ENCODE assay signal across 8 cellular contexts in genomic region chr11:66438504-66439466, GRCh38. TPM values are rescaled to one million over a fixed set of nuclear protein-coding genes. Genes with fewer than 3 reads are reported as not detected.
DNase-seq lines count a peak whose midpoint lies in the region; ATAC-seq and TF ChIP-seq lines count a peak whose summit lies in the region.

Gene MRPL11, minus strand, starts transcription at chr11:66438848. Its CDS starts 94 bp downstream, at chr11:66438754.

- peak within 1 kb of the TSS; percentile 41 for H3K27ac ChIP-seq in duodenal mucosa (ENCODE audit: low read depth, low read length)

- no peak for TF ChIP-seq POLR2A in lower leg skin (IDR thresholded peaks at IDR 0.05)

- WGBS in lower leg skin, 2 donors, result 9% methylated on average over 45 of the region's 45 CpGs

- H3K27me3 ChIP-seq in duodenal mucosa (ENCODE audit: control insufficient read depth in 1 of 2, insufficient read depth in 2 of 2, low read length in 2 of 2), result no peaks in the 10 kb centered on the region

- no peak for TF ChIP-seq CTCF in lower leg skin (IDR thresholded peaks at IDR 0.05)

- intact Hi-C loops in lower leg skin (cut with DNase I; ENCODE audit: low total_unique reads), result no loop called here

- peak; percentile 86 for ATAC-seq in GM19372 (IDR thresholded peaks at IDR 0.05; ENCODE audit: low read depth, unreplicated experiment)
- ATAC-seq in HG03565 (IDR thresholded peaks at IDR 0.05; ENCODE audit: unreplicated experiment), result peak; percentile 84

- peaks cover 7% of the 10 kb centered on the region in 2 donors for H3K4me1 ChIP-seq in duodenal mucosa (ENCODE audit: control insufficient read depth in 1 of 2, insufficient read depth in 2 of 2, low read length in 2 of 2)

- peaks cover 9% of the 10 kb centered on the region in 2 donors for H3K9me3 ChIP-seq in duodenal mucosa (ENCODE audit: control insufficient read depth in 1 of 2, low read length in 2 of 2)

- H3K4me3 ChIP-seq in duodenal mucosa (ENCODE audit: low read depth in 1 of 2, low read length in 2 of 2) (peak within 1 kb of the TSS; percentile 75 to 89), lower leg skin (ENCODE audit: low read depth, poor library complexity, severe bottlenecking) (peak within 1 kb of the TSS; percentile 76)

- peak within 1 kb of the TSS; percentile 44 to 68 for H3K9ac ChIP-seq in duodenal mucosa (ENCODE audit: low read depth in 1 of 2, low read length in 2 of 2)

- DNase-seq in CD1c-positive myeloid dendritic cell (ENCODE audit: extremely low spot score) (peak; percentile 91), NCI-H774 (lab: John Stamatoyannopoulos, UW) (peak; percentile 95), lower leg skin (ENCODE audit: low spot score in 2 of 2) (peak; percentile 85 to 94)
- peak; percentile 91 to 93 for DNase-seq in activated CD4-positive, alpha-beta T cell treated with anti-CD3 and anti-CD28 coated beads, Interleukin-2, amount 50 U/mL, for 48 hours
- DNase-seq in stimulated activated CD4-positive, alpha-beta T cell treated with anti-CD3 and anti-CD28 coated beads, TNF-alpha, amount 100 ng/mL, for 1 hour (ENCODE audit: low read depth in 3 of 3, low spot score in 1 of 3), result peak; percentile 69 to 84 (median 72)

- peaks cover 7 to 18% of the 10 kb centered on the region in 2 donors for H3K36me3 ChIP-seq in duodenal mucosa (ENCODE audit: control insufficient read depth in 1 of 2, insufficient read depth in 2 of 2, low read length in 2 of 2)

RNA-seq across cellular contexts. Expression of gene MRPL11, which starts in this region (rescaled TPM):
- 10 to 100 TPM; 30.6 to 41.1 (median 36.2) TPM for total RNA-seq in lower leg skin

Comparison
In these comparisons a context has a peak if more than half of its experiments do, and no peak if none do; other contexts are left out.
1. Peak in every context shown above with its lines: DNase-seq, ATAC-seq, H3K4me3 ChIP-seq and H3K27ac ChIP-seq.